Comparison of ENCODE assay signal across 8 cellular contexts in genomic region chr10:110225756-110226554, GRCh38. TPM values are rescaled to one million over a fixed set of nuclear protein-coding genes. Genes with fewer than 3 reads are reported as not detected.
DNase-seq lines count a peak whose midpoint lies in the region; ATAC-seq and TF ChIP-seq lines count a peak whose summit lies in the region.

No MANE protein-coding gene starts in this region.

- no peaks in the 10 kb centered on the region for H3K9me3 Mint-ChIP-seq in WTC11

- peak overlapping the region; percentile 77 for H3K27ac ChIP-seq in AG04450 (ENCODE audit: low read depth, low read length)

- DNase-seq in AG04450 (ENCODE audit: low read depth, low spot score) (peak; percentile 88), NCI-H2196 (lab: John Stamatoyannopoulos, UW; ENCODE audit: unreplicated experiment) (peak; percentile 71), WTC11 (ENCODE audit: low spot score) (peak; percentile 90), cardiac fibroblast (ENCODE audit: low read depth in 2 of 2) (peak; percentile 93 to 96), inferior parietal cortex (ENCODE audit: extremely low spot score) (peak; percentile 95), smooth muscle cell of the brain vasculature (ENCODE audit: low read depth, low spot score) (peak; percentile 78)

- H3K4me3 Mint-ChIP-seq in WTC11 = peak overlapping the region; percentile 96

- CTCF ChIA-PET in AG04450 (lab: Charles Lee) (interaction anchor here (0.6 to 1.5 kb wide), 2 partner anchors 15 to 53 kb away, joined by 3 to 11 read pairs; no protein-coding TSS in a partner anchor), WTC11 (lab: Charles Lee) (interaction anchor here (0.6 to 2.7 kb wide), 12 partner anchors 15 to 342 kb away, joined by 3 to 22 read pairs (median 4); partner anchors contain the start of gene MXI1)

- H3K4me3 ChIP-seq in AG04450 (ENCODE audit: low read depth, low read length) (peak overlapping the region; percentile 78), cardiac fibroblast (replicated peaks in 1 of 2; ENCODE audit: low read depth in 2 of 2, low read length in 2 of 2) (peak overlapping the region; percentile 80 to 87)

- peaks cover 40% of the 10 kb centered on the region for H3K4me1 Mint-ChIP-seq in WTC11

- H3K27me3 ChIP-seq in AG04450 (ENCODE audit: control insufficient read depth, insufficient read depth, low read length) = no peaks in the 10 kb centered on the region

- TF ChIP-seq CTCF in AG04450 (IDR thresholded peaks at IDR 0.05; ENCODE audit: low read depth, low read length) (peak; percentile 57), WTC11 (IDR thresholded peaks at IDR 0.05) (peak; percentile 56), cardiac fibroblast (IDR thresholded peaks at IDR 0.05; ENCODE audit: low read depth, low read length) (peak; percentile 68)

- H3K27me3 Mint-ChIP-seq in WTC11 (ENCODE audit: low read depth) = peaks cover 27% of the 10 kb centered on the region

- peak overlapping the region; percentile 98 for H3K27ac Mint-ChIP-seq in WTC11

- ATAC-seq in GM18868 (IDR thresholded peaks at IDR 0.05; ENCODE audit: unreplicated experiment) (peak; percentile 61), HG03135 (IDR thresholded peaks at IDR 0.05; ENCODE audit: unreplicated experiment) (peak; percentile 71), WTC11 (peak; percentile 65)

- no peaks in the 10 kb centered on the region for H3K36me3 Mint-ChIP-seq in WTC11

- POLR2A ChIA-PET in AG04450 (lab: Yijun Ruan, JAX) = interaction anchor here (1.0 to 1.3 kb wide), 2 partner anchors 15 to 18 kb away, joined by 4 to 5 read pairs; no protein-coding TSS in a partner anchor
- POLR2A ChIA-PET in WTC11 (lab: Charles Lee) = interaction anchor here (9.5 kb wide), 1 partner anchor 16 kb away, joined by 101 read pairs; no protein-coding TSS in a partner anchor

- no peaks in the 10 kb centered on the region; the same call in 1 of the 2 replicates for H3K9me3 ChIP-seq in AG04450 (ENCODE audit: control insufficient read depth, insufficient read depth, low read length)

TF ChIP-seq in WTC11, 78 proteins besides CTCF, POLR2A, EP300 and RAD21:
- TF ChIP-seq ZNF317 (CRISPR knock-in tag; IDR thresholded peaks at IDR 0.05; ENCODE audit: borderline replicate concordance, low read depth) = peak; percentile 56; the same call in 1 of the 2 replicates
- TF ChIP-seq ZBTB43 (CRISPR knock-in tag; IDR thresholded peaks at IDR 0.05) = no peak
- TF ChIP-seq HMGXB4 (CRISPR knock-in tag; IDR thresholded peaks at IDR 0.05) = 0 out of 2 replicates have a peak, but pooled peaks have one; percentile 45
- TF ChIP-seq ZNF425 (CRISPR knock-in tag; conservative IDR thresholded peaks at IDR 0.05) = no peak
- TF ChIP-seq SP1 (CRISPR knock-in tag; conservative IDR thresholded peaks at IDR 0.05) = peak; percentile 92
- no peak for TF ChIP-seq ESRRA (CRISPR knock-in tag; IDR thresholded peaks at IDR 0.05; ENCODE audit: borderline replicate concordance)
- TF ChIP-seq CREM (CRISPR knock-in tag; IDR thresholded peaks at IDR 0.05) = peak; percentile 89
- TF ChIP-seq EMX1 (CRISPR knock-in tag; IDR thresholded peaks at IDR 0.05) = no peak
- TF ChIP-seq FOXJ3 (CRISPR knock-in tag; IDR thresholded peaks at IDR 0.05; ENCODE audit: borderline replicate concordance) = no peak
- peak; percentile 69; the same call in 1 of the 2 replicates for TF ChIP-seq FOXK1 (CRISPR knock-in tag; IDR thresholded peaks at IDR 0.05)
- peak; percentile 37; the same call in 1 of the 2 replicates for TF ChIP-seq MAX (CRISPR knock-in tag; IDR thresholded peaks at IDR 0.05)
- no peak for TF ChIP-seq ZNF416 (CRISPR knock-in tag; IDR thresholded peaks at IDR 0.05)
- peak; percentile 29; the same call in 1 of the 2 replicates for TF ChIP-seq ZNF423 (CRISPR knock-in tag; IDR thresholded peaks at IDR 0.05)
- no peak for TF ChIP-seq USF1 (CRISPR knock-in tag; IDR thresholded peaks at IDR 0.05)

RNA-seq across cellular contexts. Expression of gene MXI1, which starts 18.6 kb away (rescaled TPM):
- polyA plus RNA-seq in AG04450 (2011; rRNA removed) = 13.7 and 17.3 TPM in 2 replicates
- polyA minus RNA-seq in AG04450 (2011; rRNA and poly(A)+ RNA removed) = 12.0 and 13.5 TPM in 2 replicates
- 16.6 to 23.9 TPM (median 21.6 TPM) in 3 replicates for total RNA-seq in WTC11 (2021)

Comparison
In these comparisons a context has a peak if more than half of its experiments do, and no peak if none do; other contexts are left out.
1. Peak in every context shown above with its lines: DNase-seq, ATAC-seq, H3K4me3 ChIP-seq and H3K27ac ChIP-seq.